32 cellular contexts compared by ENCODE assay signal in the genomic region with DNA sequence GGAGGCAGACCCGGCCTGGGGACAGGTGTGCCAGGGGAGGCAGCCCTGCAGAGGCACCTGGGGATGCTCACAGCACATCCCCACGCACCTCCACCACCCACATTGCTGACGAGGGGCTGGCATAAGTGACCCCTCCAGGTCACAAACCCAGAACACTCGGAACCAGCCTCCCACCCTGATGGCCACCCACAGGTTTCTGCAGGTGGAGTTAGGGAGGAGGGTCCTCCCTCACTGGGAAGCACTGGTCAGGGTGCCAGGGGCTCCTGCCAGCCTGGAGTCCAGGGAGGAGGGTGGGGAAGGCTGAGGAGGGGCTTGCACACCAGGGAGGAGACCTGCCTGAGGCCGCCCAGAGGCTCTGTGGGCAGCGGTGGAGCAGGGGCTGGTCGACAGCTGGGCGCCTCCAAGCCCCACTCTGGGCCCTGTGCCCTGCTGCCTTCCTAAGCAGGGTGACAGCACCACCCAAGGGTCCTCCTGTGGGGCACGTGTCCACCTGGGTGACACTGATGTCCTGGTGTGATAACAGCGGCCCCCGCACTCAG. TPM values are rescaled to one million over a fixed set of nuclear protein-coding genes. Genes with fewer than 3 reads are reported as not detected.
A peak's percentile ranks its signal among the peaks of the same experiment; 100 is the strongest.
DNase-seq lines count a peak whose midpoint lies in the region; ATAC-seq and TF ChIP-seq lines count a peak whose summit lies in the region.
"Had no signal": no experiment of that assay in that cellular context is flagged by ENCODE, and none has a peak within 500 bp of the region (broad histone marks: within the 10 kb centered on the region; RNA-seq: fewer than 3 reads in every experiment).

No MANE protein-coding gene starts in this region.

- no peak for TF ChIP-seq POLR2A in suprapubic skin (IDR thresholded peaks at IDR 0.05)

- H2BK12ac ChIP-seq in mesenchymal stem cell (ENCODE audit: low read length in 2 of 2): no peak overlapping the region

- H3K27ac ChIP-seq in SK-N-SH (ENCODE audit: low read depth in 2 of 2, low read length in 1 of 2) (no peak overlapping the region), mesenchymal stem cell (ENCODE audit: low read length, poor library complexity, severe bottlenecking) (no peak overlapping the region), suprapubic skin (no peak overlapping the region)
- H3K27ac ChIP-seq: 22Rv1; BLaER1 treated with 17β-estradiol and CSF1 and Interleukin-3, amounts not matched to agents 10 nM and 100 nM; gastroesophageal sphincter; PC-9; thoracic aorta had no signal

- no peak overlapping the region for H2BK15ac ChIP-seq in mesenchymal stem cell (ENCODE audit: low read depth, poor library complexity, severe bottlenecking)

- TF ChIP-seq EP300 in SK-N-SH (IDR thresholded peaks at IDR 0.05; ENCODE audit: borderline replicate concordance in 1 of 2, low read depth in 1 of 2, low read length in 1 of 2): no peak
- TF ChIP-seq EP300 in suprapubic skin (IDR thresholded peaks at IDR 0.05): no peak

- H3K27ac Mint-ChIP-seq in WTC11: no peak overlapping the region
- H3K27ac Mint-ChIP-seq: activated naive CD8-positive, alpha-beta T cell; stimulated activated naive CD8-positive, alpha-beta T cell treated with anti-CD3 and anti-CD28 coated beads, Interleukin-15, Interleukin-2, amounts not matched to agents 100 ng/mL and 50 ng/mL, for 24 hours; T-helper 2 cell treated with Interferon-gamma antibody and Interleukin-4, amounts not matched to agents 5 μg/mL and 100 μg/mL, for 36 hours had no signal

- no peaks in the 10 kb centered on the region for H3K27me3 ChIP-seq in SK-N-SH (ENCODE audit: insufficient read depth)
- no peaks in the 10 kb centered on the region for H3K27me3 ChIP-seq in mesenchymal stem cell (ENCODE audit: control insufficient read depth in 1 of 2, insufficient read depth in 1 of 2, low read length in 2 of 2)
- no peaks in the 10 kb centered on the region for H3K27me3 ChIP-seq in suprapubic skin
- H3K27me3 ChIP-seq: BLaER1 treated with 17β-estradiol and CSF1 and Interleukin-3, amounts not matched to agents 10 nM and 100 nM; gastroesophageal sphincter had no signal

- H3K36me3 ChIP-seq in SK-N-SH (replicated peaks in 1 of 2; ENCODE audit: control insufficient read depth in 1 of 2, insufficient read depth in 2 of 2, low read length in 1 of 2): peaks cover 0 to 11% of the 10 kb centered on the region in 2 experiments
- H3K36me3 ChIP-seq in mesenchymal stem cell (ENCODE audit: control insufficient read depth in 1 of 2, insufficient read depth in 2 of 2, low read depth in 1 of 2, low read length in 2 of 2): peaks cover 27 to 70% of the 10 kb centered on the region in 2 experiments
- H3K36me3 ChIP-seq in suprapubic skin: peaks cover 54% of the 10 kb centered on the region

- peaks cover 3% of the 10 kb centered on the region; the same call in 1 of the 2 replicates for H3K27me3 Mint-ChIP-seq in WTC11 (ENCODE audit: low read depth)
- H3K27me3 Mint-ChIP-seq: activated naive CD8-positive, alpha-beta T cell; naive thymus-derived CD8-positive, alpha-beta T cell; stimulated activated naive CD8-positive, alpha-beta T cell treated with anti-CD3 and anti-CD28 coated beads, Interleukin-15, Interleukin-2, amounts not matched to agents 100 ng/mL and 50 ng/mL, for 24 hours had no signal

- H3K4me3 Mint-ChIP-seq in WTC11: no peak overlapping the region
- H3K4me3 Mint-ChIP-seq: activated naive CD8-positive, alpha-beta T cell; immature natural killer cell; naive thymus-derived CD8-positive, alpha-beta T cell; stimulated activated naive CD8-positive, alpha-beta T cell treated with anti-CD3 and anti-CD28 coated beads, Interleukin-15, Interleukin-2, amounts not matched to agents 100 ng/mL and 50 ng/mL, for 24 hours; T-helper 2 cell treated with Interferon-gamma antibody and Interleukin-4, amounts not matched to agents 5 μg/mL and 100 μg/mL, for 36 hours had no signal

- H3K79me2 ChIP-seq in SK-N-SH (ENCODE audit: insufficient read depth): no peaks in the 10 kb centered on the region

- H3K4me1 ChIP-seq in SK-N-SH (ENCODE audit: control insufficient read depth in 1 of 2, insufficient read depth in 2 of 2, low read depth in 1 of 2, low read length in 1 of 2): no peaks in the 10 kb centered on the region
- H3K4me1 ChIP-seq in mesenchymal stem cell (ENCODE audit: control insufficient read depth, insufficient read depth, low read depth, low read length): peaks cover 2% of the 10 kb centered on the region
- H3K4me1 ChIP-seq in suprapubic skin: peaks cover 10% of the 10 kb centered on the region

- H3K9me3 Mint-ChIP-seq in WTC11: peaks cover 29% of the 10 kb centered on the region
- H3K9me3 Mint-ChIP-seq: immature natural killer cell; stimulated activated naive CD8-positive, alpha-beta T cell treated with anti-CD3 and anti-CD28 coated beads, Interleukin-15, Interleukin-2, amounts not matched to agents 100 ng/mL and 50 ng/mL, for 24 hours had no signal

- no peak overlapping the region for H3K4ac ChIP-seq in mesenchymal stem cell (ENCODE audit: low read depth in 1 of 2, low read length in 2 of 2)

- H3K23ac ChIP-seq in mesenchymal stem cell (ENCODE audit: low read length in 2 of 2): no peak overlapping the region

- no peak overlapping the region for H3K18ac ChIP-seq in mesenchymal stem cell (ENCODE audit: low read depth in 1 of 2, low read length in 2 of 2)

- no peak for TF ChIP-seq RAD21 in SK-N-SH (IDR thresholded peaks at IDR 0.05; ENCODE audit: low read length)

- H3K9ac ChIP-seq in SK-N-SH (no peak overlapping the region), mesenchymal stem cell (ENCODE audit: low read length) (no peak overlapping the region)
- H3K9ac ChIP-seq: BLaER1 treated with 17β-estradiol and CSF1 and Interleukin-3, amounts not matched to agents 10 nM and 100 nM had no signal

- H3K9me2 ChIP-seq in SK-N-SH: no peaks in the 10 kb centered on the region

- H3K4me1 Mint-ChIP-seq in WTC11: peaks cover 17% of the 10 kb centered on the region

- H4K8ac ChIP-seq in mesenchymal stem cell (ENCODE audit: low read length): no peak overlapping the region

- H3F3A ChIP-seq in SK-N-SH (replicated peaks; ENCODE audit: insufficient read depth): no peaks in the 10 kb centered on the region

- no peak for ATAC-seq in SK-N-SH treated with all-trans-retinoic acid at 6 μM for 48 hours
- no peak for ATAC-seq in WTC11
- ATAC-seq in GM19328 (IDR thresholded peaks at IDR 0.05; ENCODE audit: unreplicated experiment): no peak
- no peak for ATAC-seq in HG02610 (IDR thresholded peaks at IDR 0.05; ENCODE audit: unreplicated experiment)
- ATAC-seq: gastroesophageal sphincter; HCT116; naive thymus-derived CD8-positive, alpha-beta T cell had no signal

- DNase-seq in SK-N-SH (peak; percentile 18), WTC11 (ENCODE audit: low spot score) (peak; percentile 6), mesenchymal stem cell (no peak), suprapubic skin (ENCODE audit: low spot score in 2 of 2) (peak; percentile 45 to 68)
- no peak for DNase-seq in stimulated activated CD4-positive, alpha-beta T cell treated with anti-CD3 and anti-CD28 coated beads, Interleukin-1b, Interleukin-23, amount 100 ng/mL, for 48 hours
- DNase-seq: activated CD4-positive, alpha-beta T cell treated with anti-CD3 and anti-CD28 coated beads for 4 hours; activated CD8-positive, alpha-beta memory T cell treated with anti-CD3 and anti-CD28 coated beads for 24 hours; activated effector memory CD4-positive, alpha-beta T cell treated with Interleukin-2 at 50 U/mL for 16 hours; activated T-cell treated with anti-CD3 and anti-CD28 coated beads for 4 hours; COR-L47; hypothalamus; immature natural killer cell; Kasumi-1; NCI-H1417 treated with DMSO at 0.1 percent for 48 hours; NCI-H2029 treated with DMSO at 0.1 percent for 48 hours; NCI-H345; NCI-H69; PC-9; SHP77 treated with DMSO at 0.1 percent for 48 hours; stimulated activated CD8-positive, alpha-beta memory T cell treated with anti-CD3 and anti-CD28 coated beads, Interleukin-4, amount 100 ng/mL, for 48 hours had no signal

- H4K20me1 ChIP-seq in SK-N-SH (ENCODE audit: insufficient read depth): 0 out of 2 replicates have a peak, but pooled peaks cover 4% of the 10 kb centered on the region

- H3K14ac ChIP-seq in mesenchymal stem cell (ENCODE audit: low read length in 2 of 2): no peak overlapping the region

- CTCF ChIA-PET in SK-N-SH (lab: Yijun Ruan, JAX) (interaction anchor here (0.6 to 3.3 kb wide), 3 partner anchors 17 to 108 kb away, joined by 3 to 30 read pairs (median 11); no protein-coding TSS in a partner anchor), WTC11 (lab: Charles Lee) (interaction anchor here (0.6 to 4.1 kb wide), 3 partner anchors 14 to 52 kb away, joined by 3 to 28 read pairs (median 4); no protein-coding TSS in a partner anchor)

- POLR2A ChIA-PET in SK-N-SH (lab: Yijun Ruan, JAX): no interaction called here
- POLR2A ChIA-PET in WTC11 (lab: Charles Lee): no interaction called here

- peaks cover 27% of the 10 kb centered on the region for H3K36me3 Mint-ChIP-seq in WTC11

- H2AK5ac ChIP-seq in mesenchymal stem cell (ENCODE audit: low read length, severe bottlenecking): no peak overlapping the region

- H2BK120ac ChIP-seq in mesenchymal stem cell (ENCODE audit: low read depth, low read length): no peak overlapping the region

- H3K9me3 ChIP-seq in SK-N-SH (no peaks in the 10 kb centered on the region; the same call in 1 of the 2 replicates), mesenchymal stem cell (ENCODE audit: control insufficient read depth, low read length) (no peaks in the 10 kb centered on the region), suprapubic skin (no peaks in the 10 kb centered on the region)
- H3K9me3 ChIP-seq: gastroesophageal sphincter, thoracic aorta had no signal

- no peak overlapping the region for H2BK5ac ChIP-seq in mesenchymal stem cell (ENCODE audit: low read depth, low read length, poor library complexity, severe bottlenecking)

- H2AFZ ChIP-seq in SK-N-SH (ENCODE audit: low read depth) (no peak overlapping the region), mesenchymal stem cell (ENCODE audit: low read depth, low read length) (no peak overlapping the region)
- H2AFZ ChIP-seq: PC-9 had no signal

- H3K4me3 ChIP-seq in SK-N-SH (ENCODE audit: low read depth in 2 of 2, low read length in 1 of 2) (no peak overlapping the region), mesenchymal stem cell (ENCODE audit: insufficient read depth in 1 of 2, low read depth in 1 of 2, low read length in 2 of 2) (no peak overlapping the region), suprapubic skin (no peak overlapping the region)
- H3K4me3 ChIP-seq: BLaER1 treated with 17β-estradiol and CSF1 and Interleukin-3, amounts not matched to agents 10 nM and 100 nM; gastroesophageal sphincter; PC-9; thoracic aorta had no signal

- H3K4me2 ChIP-seq in SK-N-SH (no peak overlapping the region), mesenchymal stem cell (ENCODE audit: low read length, poor library complexity, severe bottlenecking) (no peak overlapping the region)
- H3K4me2 ChIP-seq: PC-9 had no signal

- H4K91ac ChIP-seq in mesenchymal stem cell (ENCODE audit: low read length): peak overlapping the region; percentile 18

- WGBS in SK-N-SH (ENCODE audit: low lambda C conversion rate): 75% methylated on average over 8 of the region's 11 CpGs
- 93% methylated on average over 9 of the region's 11 CpGs for WGBS in mesenchymal stem cell
- WGBS in suprapubic skin: no CpG with 5 or more reads among the region's 11 CpGs

- H3K79me1 ChIP-seq in mesenchymal stem cell (replicated peaks; ENCODE audit: low read length, poor library complexity, severe bottlenecking): no peaks in the 10 kb centered on the region

- TF ChIP-seq CTCF in SK-N-SH (IDR thresholded peaks at IDR 0.05) (no peak), WTC11 (IDR thresholded peaks at IDR 0.05) (no peak), suprapubic skin (IDR thresholded peaks at IDR 0.05) (no peak)

RNA-seq across cellular contexts. Expression of a gene that starts 51.0 kb away (rescaled TPM):
- 52.1 and 65.2 TPM in 2 replicates for polyA plus RNA-seq in SK-N-SH (2012; rRNA removed)
- polyA plus RNA-seq in SK-N-SH (2012; cell fraction: cytosol; rRNA removed): 44.2 and 44.3 TPM in 2 replicates
- polyA plus RNA-seq in SK-N-SH (2012; cell fraction: nucleus; rRNA removed): 139 and 179 TPM in 2 replicates
- total RNA-seq in WTC11 (2021) (57.9 to 92.0 TPM (median 62.0 TPM) in 3 replicates), suprapubic skin (10 to 100 TPM; 38.1 to 66.5 (median 40.9) TPM)
- 70.6 TPM for polyA plus RNA-seq in mesenchymal stem cell (2013, experiment 1 of 2)
- 69.9 TPM for polyA plus RNA-seq in mesenchymal stem cell (2013, experiment 2 of 2)

RNA-seq across cellular contexts. Expression of a gene that starts 56.9 kb away (rescaled TPM):
- polyA plus RNA-seq in SK-N-SH (2012; rRNA removed): 7.8 and 10.9 TPM in 2 replicates
- 2.7 and 4.3 TPM in 2 replicates for polyA plus RNA-seq in SK-N-SH (2012; cell fraction: cytosol; rRNA removed)
- polyA plus RNA-seq in SK-N-SH (2012; cell fraction: nucleus; rRNA removed): 39.6 and 46.8 TPM in 2 replicates
- total RNA-seq in WTC11 (2021): 13.1 to 17.7 TPM (median 14.8 TPM) in 3 replicates
- polyA plus RNA-seq in mesenchymal stem cell (2013, experiment 1 of 2): 13.7 TPM
- polyA plus RNA-seq in mesenchymal stem cell (2013, experiment 2 of 2): 14.6 TPM
- 10 to 100 TPM; 43.4 to 75.2 (median 56.8) TPM for total RNA-seq in suprapubic skin

Comparison
In these comparisons a context has a peak if more than half of its experiments do, and no peak if none do; other contexts are left out.
1. DNase-seq: peak in SK-N-SH (single experiment), WTC11 (single experiment) and suprapubic skin (2 of 2); none in mesenchymal stem cell (single experiment) and stimulated activated CD4-positive, alpha-beta T cell treated with anti-CD3 and anti-CD28 coated beads, Interleukin-1b, Interleukin-23, amount 100 ng/mL, for 48 hours (single experiment).